ENCODE assay signal across 12 cellular contexts in genomic region chr10:77390481-77390891, GRCh38.
DNase-seq lines count a peak whose midpoint lies in the region; ATAC-seq and TF ChIP-seq lines count a peak whose summit lies in the region.
"Had no signal": no experiment of that assay in that cellular context is flagged by ENCODE, and none has a peak within 500 bp of the region (broad histone marks: within the 10 kb centered on the region; RNA-seq: fewer than 3 reads in every experiment).

No MANE protein-coding gene starts in this region.

- H3K79me1 ChIP-seq in mesendoderm (ENCODE audit: low read length) = no peaks in the 10 kb centered on the region

- no peak overlapping the region for H3K4me3 Mint-ChIP-seq in stimulated activated naive CD8-positive, alpha-beta T cell treated with anti-CD3 and anti-CD28 coated beads, Interleukin-15, amount 100 ng/mL, for 72 hours
- H3K4me3 Mint-ChIP-seq: activated CD8-positive, alpha-beta memory T cell treated with anti-CD3 and anti-CD28 coated beads, Interleukin-2, amount 10 ng/mL, durations not matched to agents 7 days and 5 days; type B pancreatic cell had no signal

- no peak overlapping the region for H3K4me2 ChIP-seq in mesendoderm (ENCODE audit: low read length)
- no peak overlapping the region for H3K4me2 ChIP-seq in Karpas-422 (ENCODE audit: low read depth, low read length, poor library complexity, severe bottlenecking)
- H3K4me2 ChIP-seq: KMS-11 had no signal

- H3K79me2 ChIP-seq in mesendoderm (ENCODE audit: control insufficient read depth, insufficient read depth, low read length) (no peaks in the 10 kb centered on the region), Karpas-422 (ENCODE audit: low read length) (no peaks in the 10 kb centered on the region)

- TF ChIP-seq CTCF in left ventricle myocardium inferior (IDR thresholded peaks at IDR 0.05; ENCODE audit: borderline replicate concordance) = no peak
- TF ChIP-seq CTCF in dorsolateral prefrontal cortex (IDR thresholded peaks at IDR 0.05 in 54 of 56, conservative IDR thresholded peaks at IDR 0.05 in 2 of 56; ENCODE audit: low read depth in 1 of 56, partially characterized antibody in 56 of 56) = no peak

- H3K4ac ChIP-seq in mesendoderm (ENCODE audit: low read depth, low read length) = no peak overlapping the region

- H3K18ac ChIP-seq in mesendoderm (ENCODE audit: low read length) = no peak overlapping the region

- H2BK5ac ChIP-seq in mesendoderm (ENCODE audit: low read length) = no peak overlapping the region

- no peak overlapping the region for H3K9ac ChIP-seq in mesendoderm (ENCODE audit: low read length)
- no peak overlapping the region for H3K9ac ChIP-seq in Karpas-422 (ENCODE audit: low read length)
- H3K9ac ChIP-seq: KMS-11 had no signal

- intact Hi-C loops in Right ventricle myocardium superior (cut with DNase I) (no loop called here), left ventricle myocardium inferior (cut with micrococcal nuclease) (no loop called here), dorsolateral prefrontal cortex (cut with DNase I) (loop anchor here (2.0 to 10.0 kb wide), 4 partner anchors 114 to 322 kb away; no protein-coding TSS in a partner anchor), aorta (cut with DNase I) (loop anchor here (2.0 to 5.0 kb wide), 5 partner anchors 40 to 247 kb away; partner anchors contain the start of gene KCNMA1 (in 2 of the 2))

- no peak overlapping the region for H2BK120ac ChIP-seq in mesendoderm (ENCODE audit: low read depth, low read length)

- H2AFZ ChIP-seq in Karpas-422 (ENCODE audit: low read length) = no peak overlapping the region

- H2BK15ac ChIP-seq in mesendoderm (replicated peaks; ENCODE audit: low read depth) = no peak overlapping the region

- no peaks in the 10 kb centered on the region for H3K36me3 ChIP-seq in left ventricle myocardium inferior
- no peaks in the 10 kb centered on the region for H3K36me3 ChIP-seq in mesendoderm (ENCODE audit: control insufficient read depth, insufficient read depth, low read length)
- no peaks in the 10 kb centered on the region for H3K36me3 ChIP-seq in aorta (ENCODE audit: control insufficient read depth in 1 of 2, insufficient read depth in 2 of 2, low read length in 1 of 2)
- no peaks in the 10 kb centered on the region for H3K36me3 ChIP-seq in Karpas-422 (ENCODE audit: insufficient read depth, low read length)

- no peak overlapping the region for H3K27ac ChIP-seq in left ventricle myocardium inferior (replicated peaks)
- peak overlapping the region in 57 of 59 donors; percentile 28 to 93 (median 76) for H3K27ac ChIP-seq in dorsolateral prefrontal cortex
- no peak overlapping the region for H3K27ac ChIP-seq in mesendoderm (ENCODE audit: low read depth, low read length)
- peak overlapping the region; percentile 99 to 100 for H3K27ac ChIP-seq in aorta (ENCODE audit: low read depth in 1 of 2, low read length in 2 of 2)
- H3K27ac ChIP-seq in Karpas-422 (ENCODE audit: low read length) = no peak overlapping the region
- H3K27ac ChIP-seq: KMS-11 had no signal

- WGBS in mesendoderm (ENCODE audit: extremely low coverage, insufficient coverage, low lambda C conversion rate) = no CpG with 5 or more reads among the region's 2 CpGs
- WGBS in aorta, 2 donors = 6 to 8% methylated on average over 2 of the region's 2 CpGs

- H4K5ac ChIP-seq in mesendoderm (ENCODE audit: low read length) = no peak overlapping the region

- peaks cover 12% of the 10 kb centered on the region for H4K20me1 ChIP-seq in Karpas-422 (ENCODE audit: insufficient read depth, low read depth, low read length)

- H3K27me3 ChIP-seq in left ventricle myocardium inferior (ENCODE audit: low read depth) = peaks cover 18% of the 10 kb centered on the region
- H3K27me3 ChIP-seq in dorsolateral prefrontal cortex = peaks cover 0 to 3% (median 0%) of the 10 kb centered on the region in 45 donors
- H3K27me3 ChIP-seq in mesendoderm (ENCODE audit: insufficient read depth, low read length, poor library complexity) = no peaks in the 10 kb centered on the region
- no peaks in the 10 kb centered on the region for H3K27me3 ChIP-seq in aorta (ENCODE audit: control insufficient read depth in 1 of 2, insufficient read depth in 2 of 2, low read length in 1 of 2)
- H3K27me3 ChIP-seq in Karpas-422 (ENCODE audit: low read length) = no peaks in the 10 kb centered on the region

- peaks cover 21% of the 10 kb centered on the region for H3K4me1 Mint-ChIP-seq in stimulated activated naive CD8-positive, alpha-beta T cell treated with anti-CD3 and anti-CD28 coated beads, Interleukin-15, amount 100 ng/mL, for 72 hours

- H4K8ac ChIP-seq in mesendoderm (ENCODE audit: low read depth, low read length) = no peak overlapping the region

- H3K27ac Mint-ChIP-seq in stimulated activated naive CD8-positive, alpha-beta T cell treated with anti-CD3 and anti-CD28 coated beads, Interleukin-15, amount 100 ng/mL, for 72 hours = no peak overlapping the region
- H3K27ac Mint-ChIP-seq: activated CD8-positive, alpha-beta memory T cell treated with anti-CD3 and anti-CD28 coated beads, Interleukin-2, amount 10 ng/mL, durations not matched to agents 7 days and 5 days; type B pancreatic cell had no signal

- no peaks in the 10 kb centered on the region for H3K27me3 Mint-ChIP-seq in stimulated activated naive CD8-positive, alpha-beta T cell treated with anti-CD3 and anti-CD28 coated beads, Interleukin-15, amount 100 ng/mL, for 72 hours

- H2AK5ac ChIP-seq in mesendoderm (ENCODE audit: low read length) = no peak overlapping the region

- H3K9me3 Mint-ChIP-seq in stimulated activated naive CD8-positive, alpha-beta T cell treated with anti-CD3 and anti-CD28 coated beads, Interleukin-15, amount 100 ng/mL, for 72 hours = no peaks in the 10 kb centered on the region
- H3K9me3 Mint-ChIP-seq: type B pancreatic cell had no signal

- peaks cover 18% of the 10 kb centered on the region for H3K4me1 ChIP-seq in left ventricle myocardium inferior
- no peaks in the 10 kb centered on the region for H3K4me1 ChIP-seq in mesendoderm (ENCODE audit: control insufficient read depth, low read depth, low read length)
- H3K4me1 ChIP-seq in aorta (ENCODE audit: control insufficient read depth in 1 of 2, insufficient read depth in 2 of 2, low read length in 2 of 2) = peaks cover 7 to 41% of the 10 kb centered on the region in 2 donors
- no peaks in the 10 kb centered on the region for H3K4me1 ChIP-seq in Karpas-422 (ENCODE audit: low read length)

- H3K4me3 ChIP-seq in left ventricle myocardium inferior (no peak overlapping the region), dorsolateral prefrontal cortex (no peak overlapping the region), mesendoderm (ENCODE audit: low read length) (no peak overlapping the region), aorta (ENCODE audit: low read length in 2 of 2) (no peak overlapping the region), Karpas-422 (ENCODE audit: low read length) (no peak overlapping the region)
- H3K4me3 ChIP-seq: skin epidermis had no signal

- no peak overlapping the region for H3K23ac ChIP-seq in mesendoderm (ENCODE audit: low read length)

- no peak overlapping the region for H3K56ac ChIP-seq in mesendoderm (ENCODE audit: low read length)

- ATAC-seq in Right ventricle myocardium superior (ENCODE audit: poor library complexity) = peak; percentile 72
- peak; percentile 49 for ATAC-seq in aorta (ENCODE audit: low FRiP score)
- no peak for ATAC-seq in HG03469 (IDR thresholded peaks at IDR 0.05; ENCODE audit: unreplicated experiment)
- no peak for ATAC-seq in stimulated activated naive CD8-positive, alpha-beta T cell treated with anti-CD3 and anti-CD28 coated beads, Interleukin-15, amount 100 ng/mL, for 72 hours
- ATAC-seq: activated CD8-positive, alpha-beta memory T cell treated with anti-CD3 and anti-CD28 coated beads, Interleukin-2, amount 10 ng/mL, durations not matched to agents 7 days and 5 days had no signal

- H3K9me3 ChIP-seq in left ventricle myocardium inferior (replicated peaks) (no peaks in the 10 kb centered on the region), aorta (ENCODE audit: control insufficient read depth, low read length) (no peaks in the 10 kb centered on the region), Karpas-422 (ENCODE audit: low read length) (no peaks in the 10 kb centered on the region)

- H3K9me2 ChIP-seq in Karpas-422 (replicated peaks; ENCODE audit: insufficient read depth, low read length) = no peaks in the 10 kb centered on the region

- DNase-seq in Right ventricle myocardium superior (no peak), left ventricle myocardium inferior (no peak), dorsolateral prefrontal cortex (no peak), mesendoderm (peak; percentile 50), aorta (peak in 1 of 2 donors; percentile 64), Karpas-422 (no peak)
- no peak for DNase-seq in stimulated activated naive CD8-positive, alpha-beta T cell treated with anti-CD3 and anti-CD28 coated beads, Interleukin-15, amount 100 ng/mL, for 72 hours
- DNase-seq: activated CD8-positive, alpha-beta memory T cell treated with anti-CD3 and anti-CD28 coated beads, Interleukin-2, amount 10 ng/mL, durations not matched to agents 7 days and 5 days had no signal

Comparison
In these comparisons a context has a peak if more than half of its experiments do, and no peak if none do; other contexts are left out.
1. ATAC-seq: peak in Right ventricle myocardium superior (single experiment) and aorta (single experiment); none in HG03469 (single experiment) and stimulated activated naive CD8-positive, alpha-beta T cell treated with anti-CD3 and anti-CD28 coated beads, Interleukin-15, amount 100 ng/mL, for 72 hours (single experiment).
2. H3K27ac ChIP-seq: peak in dorsolateral prefrontal cortex (57 of 59) and aorta (2 of 2); none in left ventricle myocardium inferior (single experiment), mesendoderm (single experiment) and Karpas-422 (single experiment).
3. intact Hi-C loops: an anchor here in dorsolateral prefrontal cortex (2.0 to 10.0 kb wide) and aorta (2.0 to 5.0 kb wide); none called in Right ventricle myocardium superior and left ventricle myocardium inferior.